Comparison of ENCODE assay signal across 11 cellular contexts in genomic region chr15:73941044-73941443, GRCh38. TPM values are rescaled to one million over a fixed set of nuclear protein-coding genes. Genes with fewer than 3 reads are reported as not detected.
DNase-seq lines count a peak whose midpoint lies in the region; ATAC-seq and TF ChIP-seq lines count a peak whose summit lies in the region.
"Had no signal": no experiment of that assay in that cellular context is flagged by ENCODE, and none has a peak within 500 bp of the region (broad histone marks: within the 10 kb centered on the region; RNA-seq: fewer than 3 reads in every experiment).

No MANE protein-coding gene starts in this region.

- intact Hi-C loops in posterior vena cava (cut with DNase I): no loop called here

- DNase-seq in Daoy (ENCODE audit: low read depth) (peak; percentile 96), RPMI7951 (ENCODE audit: low read depth) (peak; percentile 56), fibroblast of the aortic adventitia (ENCODE audit: low read depth) (peak; percentile 98), posterior vena cava (ENCODE audit: low spot score) (peak; percentile 84), NCI-H2029 treated with DMSO at 0.1 percent for 48 hours (lab: John Stamatoyannopoulos, UW) (no peak), germinal center (ENCODE audit: low spot score) (no peak), NCI-H1436 (lab: John Stamatoyannopoulos, UW) (no peak)
- DNase-seq: activated CD8-positive, alpha-beta memory T cell treated with anti-CD3 and anti-CD28 coated beads for 24 hours; colonic mucosa; testis had no signal

- ATAC-seq in HG02852 (IDR thresholded peaks at IDR 0.05; ENCODE audit: unreplicated experiment): no peak

- no peak for TF ChIP-seq CTCF in fibroblast of the aortic adventitia (IDR thresholded peaks at IDR 0.05; ENCODE audit: insufficient read depth, low read length)

- H3K4me3 ChIP-seq in fibroblast of the aortic adventitia (ENCODE audit: low read depth, low read length): peak overlapping the region; percentile 17
- H3K4me3 ChIP-seq: colonic mucosa, testis had no signal

RNA-seq across cellular contexts. Expression of gene LOXL1, which starts 14.8 kb away (rescaled TPM):
- 125 and 161 TPM in 2 replicates for total RNA-seq in Daoy (2014; rRNA removed; shearing (Covaris generic))
- 45.9 and 55.0 TPM in 2 replicates for total RNA-seq in RPMI7951 (2014; rRNA removed; shearing (Covaris generic))
- 53.4 and 176 TPM in 2 replicates for total RNA-seq in fibroblast of the aortic adventitia (ENCODE audit: low replicate concordance)
- 100 to 1,000 TPM in 1 of 2 donors, 10 to 100 TPM in 1; 94.6 to 110 TPM for total RNA-seq in posterior vena cava

RNA-seq across cellular contexts. Expression of gene STOML1, which starts 51.1 kb away (rescaled TPM):
- total RNA-seq in Daoy (2014; rRNA removed; shearing (Covaris generic)): 14.1 and 19.9 TPM in 2 replicates
- 20.4 and 26.8 TPM in 2 replicates for total RNA-seq in RPMI7951 (2014; rRNA removed; shearing (Covaris generic))
- total RNA-seq in fibroblast of the aortic adventitia (ENCODE audit: low replicate concordance): 6.8 and 19.0 TPM in 2 replicates
- total RNA-seq in posterior vena cava: 10 to 100 TPM; 17.3 to 20.1 TPM

RNA-seq across cellular contexts. Expression of gene PML, which starts 53.5 kb away (rescaled TPM):
- 42.0 and 46.5 TPM in 2 replicates for total RNA-seq in Daoy (2014; rRNA removed; shearing (Covaris generic))
- total RNA-seq in RPMI7951 (2014; rRNA removed; shearing (Covaris generic)): 26.1 and 39.7 TPM in 2 replicates
- total RNA-seq in fibroblast of the aortic adventitia (ENCODE audit: low replicate concordance) (29.3 and 31.9 TPM in 2 replicates), posterior vena cava (10 to 100 TPM; 49.2 to 50.7 TPM)

Comparison
In these comparisons a context has a peak if more than half of its experiments do, and no peak if none do; other contexts are left out.
1. DNase-seq: peak in Daoy (single experiment), RPMI7951 (single experiment), fibroblast of the aortic adventitia (single experiment) and posterior vena cava (single experiment); none in NCI-H2029 treated with DMSO at 0.1 percent for 48 hours (single experiment), germinal center (single experiment) and NCI-H1436 (single experiment).